24 cellular contexts compared by ENCODE assay signal in the genomic region with DNA sequence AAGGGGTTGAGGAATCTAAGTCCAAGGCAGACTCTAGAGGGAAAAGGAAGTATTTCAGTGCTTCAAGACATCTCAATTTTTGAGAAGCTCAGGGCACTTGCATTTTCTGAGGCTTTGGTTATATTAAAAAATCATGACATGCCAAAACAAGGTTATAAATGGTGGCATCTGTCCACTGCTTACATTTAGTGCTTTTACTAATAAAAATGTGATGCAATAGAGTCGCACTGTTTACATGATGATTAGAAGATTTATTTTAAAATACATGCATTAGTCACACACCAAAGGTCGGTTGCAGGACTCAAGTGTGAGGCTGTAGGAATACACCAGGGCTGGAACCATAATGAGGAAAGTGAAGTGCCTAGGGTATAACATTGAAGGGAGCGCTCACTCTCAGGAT.
A peak's percentile ranks its signal among the peaks of the same experiment; 100 is the strongest.
DNase-seq lines count a peak whose midpoint lies in the region; ATAC-seq, FAIRE-seq and TF ChIP-seq lines count a peak whose summit lies in the region.
"Had no signal": no experiment of that assay in that cellular context is flagged by ENCODE, and none has a peak within 500 bp of the region (broad histone marks: within the 10 kb centered on the region; RNA-seq: fewer than 3 reads in every experiment).

No MANE protein-coding gene starts in this region.

- no peaks in the 10 kb centered on the region for H3K27me3 ChIP-seq in HepG2 (ENCODE audit: control insufficient read depth in 1 of 2, insufficient read depth in 2 of 2, low read length in 2 of 2)
- no peaks in the 10 kb centered on the region for H3K27me3 ChIP-seq in right lobe of liver
- H3K27me3 ChIP-seq in neural cell (ENCODE audit: insufficient read depth, low read depth, low read length) = no peaks in the 10 kb centered on the region
- H3K27me3 ChIP-seq in tibial artery = no peaks in the 10 kb centered on the region
- H3K27me3 ChIP-seq: SJSA1 had no signal

- TF ChIP-seq EP300 in HepG2 (IDR thresholded peaks at IDR 0.05; ENCODE audit: low read depth in 2 of 2, low read length in 2 of 2) = no peak
- TF ChIP-seq EP300 in HepG2 (CRISPR knock-in tag; IDR thresholded peaks at IDR 0.05; ENCODE audit: borderline replicate concordance) = no peak
- TF ChIP-seq EP300 in neural cell (conservative IDR thresholded peaks at IDR 0.05; ENCODE audit: poor library complexity, severe bottlenecking) = no peak

- intact Hi-C loops in HepG2 (cut with micrococcal nuclease; ENCODE audit: unreplicated experiment) (no loop called here), right lobe of liver (cut with DNase I) (loop anchor here in 1 of 2 donors (10.0 kb wide), 1 partner anchor 63 kb away; no protein-coding TSS in a partner anchor), tibial artery (cut with DNase I; ENCODE audit: low total_unique reads) (no loop called here)

- no peaks in the 10 kb centered on the region for H3K9me2 ChIP-seq in neural cell (ENCODE audit: insufficient read depth, low read length)

- no peak overlapping the region for H3K27ac ChIP-seq in HepG2 (ENCODE audit: extremely low read length, insufficient read depth, low read length)
- no peak overlapping the region for H3K27ac ChIP-seq in right lobe of liver
- peak overlapping the region; percentile 59 for H3K27ac ChIP-seq in neural cell (ENCODE audit: low read length)
- H3K27ac ChIP-seq in tibial artery = no peak overlapping the region
- H3K27ac ChIP-seq: 22Rv1, C4-2B, SJSA1 had no signal

- H3K9me3 ChIP-seq in HepG2 (ENCODE audit: low read length) = peaks cover 6% of the 10 kb centered on the region; the same call in 1 of the 2 replicates
- H3K9me3 ChIP-seq in right lobe of liver = no peaks in the 10 kb centered on the region
- no peaks in the 10 kb centered on the region for H3K9me3 ChIP-seq in neural cell (ENCODE audit: low read length)
- H3K9me3 ChIP-seq in tibial artery = no peaks in the 10 kb centered on the region
- H3K9me3 ChIP-seq: SJSA1 had no signal

- TF ChIP-seq CTCF in HepG2 (CRISPR knock-in tag; IDR thresholded peaks at IDR 0.05) (no peak), right lobe of liver (IDR thresholded peaks at IDR 0.05) (no peak), neural cell (IDR thresholded peaks at IDR 0.05; ENCODE audit: poor library complexity, severe bottlenecking) (no peak), tibial artery (IDR thresholded peaks at IDR 0.05) (no peak)

- no peak overlapping the region for H3K4me3 ChIP-seq in HepG2 (replicated peaks in 1 of 3; ENCODE audit: insufficient read depth in 1 of 3, low read depth in 2 of 3, low read length in 3 of 3)
- no peak overlapping the region for H3K4me3 ChIP-seq in right lobe of liver
- H3K4me3 ChIP-seq in neural cell (ENCODE audit: low read length) = peak overlapping the region; percentile 44
- no peak overlapping the region for H3K4me3 ChIP-seq in tibial artery
- H3K4me3 ChIP-seq: SJSA1 had no signal

- 24% methylated on average over 3 of the region's 3 CpGs for WGBS in HepG2 (ENCODE audit: low lambda C conversion rate)
- 47% methylated on average over 3 of the region's 3 CpGs for WGBS in right lobe of liver (ENCODE audit: insufficient coverage, low coverage, low lambda C conversion rate, missing lambda C conversion rate)

- in situ Hi-C loops in HepG2 (cut with HindIII; ENCODE audit: extremely low pct_ligation_motif_present, low pct_unique_long_range_greater_than_20kb) = no loop called here

- H3K4me2 ChIP-seq in HepG2 (ENCODE audit: low read depth, low read length) = no peak overlapping the region
- peak overlapping the region; percentile 40 for H3K4me2 ChIP-seq in neural cell (ENCODE audit: low read length)

- DNase-seq in HepG2 (ENCODE audit: low spot score) (no peak), right lobe of liver (no peak), superior temporal gyrus (ENCODE audit: extremely low spot score) (no peak), tibial artery (no peak)
- DNase-seq: EL, GF-D8, GOT3, Kasumi-1, NCI-H1417, NCI-H1694 treated with DMSO at 0.1 percent for 48 hours, NCI-H2081 treated with DMSO at 0.1 percent for 48 hours, NCI-H446 treated with DMSO at 0.1 percent for 48 hours, NCI-H526 treated with DMSO at 0.1 percent for 48 hours, OCI-M1 had no signal

- no peak for FAIRE-seq in HepG2 (lab: Jason Lieb, UNC)
- FAIRE-seq: D721Med, RCC 7860 had no signal

- H3K36me3 ChIP-seq in HepG2 (replicated peaks in 1 of 2; ENCODE audit: control insufficient read depth in 1 of 2, insufficient read depth in 2 of 2, low read length in 2 of 2) (no peaks in the 10 kb centered on the region), right lobe of liver (no peaks in the 10 kb centered on the region), neural cell (ENCODE audit: insufficient read depth, low read length) (no peaks in the 10 kb centered on the region), tibial artery (no peaks in the 10 kb centered on the region)
- H3K36me3 ChIP-seq: SJSA1 had no signal

- BruUV-seq in HepG2 (replicated peaks; lab: Mats Ljungman, UMichigan) = no TSS peak

- no peaks in the 10 kb centered on the region for H3K4me1 ChIP-seq in HepG2 (ENCODE audit: insufficient read depth, low read length)
- H3K4me1 ChIP-seq in right lobe of liver = no peaks in the 10 kb centered on the region
- no peaks in the 10 kb centered on the region for H3K4me1 ChIP-seq in tibial artery
- H3K4me1 ChIP-seq: SJSA1 had no signal

- TF ChIP-seq RAD21 in HepG2 (CRISPR knock-in tag; IDR thresholded peaks at IDR 0.05) = no peak
- no peak for TF ChIP-seq RAD21 in neural cell (conservative IDR thresholded peaks at IDR 0.05)

- no peak for TF ChIP-seq POLR2A in HepG2 (IDR thresholded peaks at IDR 0.05; ENCODE audit: insufficient read depth in 1 of 2, low read depth in 2 of 2, low read length in 2 of 2)
- TF ChIP-seq POLR2A in right lobe of liver (IDR thresholded peaks at IDR 0.05) = no peak

- H2AFZ ChIP-seq in HepG2 (ENCODE audit: low read length) = no peak overlapping the region
- H2AFZ ChIP-seq in neural cell (ENCODE audit: low read depth, low read length) = peak overlapping the region; percentile 31

- POLR2A ChIA-PET in HepG2 (lab: Yijun Ruan, JAX) = no interaction called here

- CTCF ChIA-PET in HepG2 (lab: Yijun Ruan, JAX; ENCODE audit: low intra/inter-chr PET ratio, low total read pairs) = no interaction called here

- ATAC-seq in HepG2 = no peak
- no peak for ATAC-seq in right lobe of liver
- peak; percentile 58 for ATAC-seq in esophagus mucosa
- no peak for ATAC-seq in HG03442 (IDR thresholded peaks at IDR 0.05; ENCODE audit: unreplicated experiment)
- no peak for ATAC-seq in HG03135 (IDR thresholded peaks at IDR 0.05; ENCODE audit: unreplicated experiment)
- ATAC-seq: Right ventricle myocardium inferior had no signal

- H4K20me1 ChIP-seq in HepG2 (ENCODE audit: insufficient read depth, low read length) = no peaks in the 10 kb centered on the region
- H4K20me1 ChIP-seq in neural cell (ENCODE audit: insufficient read depth) = no peaks in the 10 kb centered on the region

- H3F3A ChIP-seq in neural cell (ENCODE audit: insufficient read depth, low read length, poor library complexity, severe bottlenecking) = no peaks in the 10 kb centered on the region

- H3K79me2 ChIP-seq in HepG2 (ENCODE audit: insufficient read depth, low read length) (no peaks in the 10 kb centered on the region), neural cell (replicated peaks; ENCODE audit: insufficient read depth, low read length) (no peaks in the 10 kb centered on the region)

- H3K9ac ChIP-seq in HepG2 (ENCODE audit: insufficient read depth, low read depth, low read length) (no peak overlapping the region), neural cell (ENCODE audit: low read length) (no peak overlapping the region)

TF ChIP-seq in HepG2, 621 proteins besides CTCF, POLR2A, EP300 and RAD21 (continues in another document):
- TF ChIP-seq ZNF879 (CRISPR knock-in tag; IDR thresholded peaks at IDR 0.05) (no peak), KDM6A (CRISPR knock-in tag; IDR thresholded peaks at IDR 0.05; ENCODE audit: low read depth) (no peak), CEBPB (IDR thresholded peaks at IDR 0.05; ENCODE audit: borderline replicate concordance, low read depth, low read length) (peak; percentile 26; the same call in 1 of the 2 replicates)
- TF ChIP-seq, protein P1, sequence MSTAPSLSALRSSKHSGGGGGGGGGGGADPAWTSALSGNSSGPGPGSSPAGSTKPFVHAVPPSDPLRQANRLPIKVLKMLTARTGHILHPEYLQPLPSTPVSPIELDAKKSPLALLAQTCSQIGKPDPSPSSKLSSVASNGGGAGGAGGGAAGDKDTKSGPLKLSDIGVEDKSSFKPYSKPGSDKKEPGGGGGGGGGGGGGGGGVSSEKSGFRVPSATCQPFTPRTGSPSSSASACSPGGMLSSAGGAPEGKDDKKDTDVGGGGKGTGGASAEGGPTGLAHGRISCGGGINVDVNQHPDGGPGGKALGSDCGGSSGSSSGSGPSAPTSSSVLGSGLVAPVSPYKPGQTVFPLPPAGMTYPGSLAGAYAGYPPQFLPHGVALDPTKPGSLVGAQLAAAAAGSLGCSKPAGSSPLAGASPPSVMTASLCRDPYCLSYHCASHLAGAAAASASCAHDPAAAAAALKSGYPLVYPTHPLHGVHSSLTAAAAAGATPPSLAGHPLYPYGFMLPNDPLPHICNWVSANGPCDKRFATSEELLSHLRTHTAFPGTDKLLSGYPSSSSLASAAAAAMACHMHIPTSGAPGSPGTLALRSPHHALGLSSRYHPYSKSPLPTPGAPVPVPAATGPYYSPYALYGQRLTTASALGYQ (CRISPR knock-in tag; IDR thresholded peaks at IDR 0.05) = no peak

TF ChIP-seq in neural cell, 6 proteins besides CTCF, POLR2A, EP300 and RAD21 (continues in another document):
- TF ChIP-seq MXI1 (conservative IDR thresholded peaks at IDR 0.05; ENCODE audit: poor library complexity, severe bottlenecking) (no peak), POLR2AphosphoS5 (IDR thresholded peaks at IDR 0.05) (no peak), EZH2 (IDR thresholded peaks at IDR 0.05; ENCODE audit: borderline replicate concordance, insufficient read depth, low read length, poor library complexity, severe bottlenecking) (no peak)
